ENCODE assay signal across 8 cellular contexts in genomic region chr12:110117210-110117609, GRCh38. TPM values are rescaled to one million over a fixed set of nuclear protein-coding genes. Genes with fewer than 3 reads are reported as not detected.
A peak's percentile ranks its signal among the peaks of the same experiment; 100 is the strongest.
DNase-seq lines count a peak whose midpoint lies in the region; TF ChIP-seq lines count a peak whose summit lies in the region.
"Not testable (repeated sequence)": the region's sequence is repeated elsewhere in the genome, so short reads cannot be mapped to it uniquely, and the experiment has no call there.

No MANE protein-coding gene starts in this region.

- not testable (repeated sequence) for H3K9ac ChIP-seq in H9 (ENCODE audit: extremely low read depth, insufficient read length, low read length); SK-N-SH; neural progenitor cell

- not testable (repeated sequence) for TF ChIP-seq POLR2A in testis (IDR thresholded peaks at IDR 0.05)

- H3K56ac ChIP-seq in H9 (ENCODE audit: insufficient read length, low read depth, low read length) = not testable (repeated sequence)

- not testable (repeated sequence) for H3T11ph ChIP-seq in H9 (ENCODE audit: low read length)

- TF ChIP-seq EP300 in SK-N-SH (IDR thresholded peaks at IDR 0.05; ENCODE audit: borderline replicate concordance in 1 of 2, low read depth in 1 of 2, low read length in 1 of 2) = not testable (repeated sequence)

- not testable (repeated sequence) for H3K36me3 ChIP-seq in A673 (ENCODE audit: insufficient read depth, low read length, poor library complexity, severe bottlenecking); SK-N-SH (replicated peaks in 1 of 2; ENCODE audit: control insufficient read depth in 1 of 2, insufficient read depth in 2 of 2, low read length in 1 of 2); neural progenitor cell; testis (ENCODE audit: low read depth, missing control alignments)

- H2BK120ac ChIP-seq in H9 (ENCODE audit: low read depth, low read length, poor library complexity, severe bottlenecking) = not testable (repeated sequence)

- not testable (repeated sequence) for H3K27ac Mint-ChIP-seq in H9, neural progenitor cell

- WGBS in H9 (ENCODE audit: extremely low coverage, insufficient read length, low lambda C conversion rate) = no CpG with 5 or more reads among the region's 8 CpGs
- 67% methylated on average over 8 of the region's 8 CpGs for WGBS in SK-N-SH (ENCODE audit: low lambda C conversion rate)
- 79% methylated on average over 8 of the region's 8 CpGs for WGBS in testis, 2 donors

- not testable (repeated sequence) for H2BK5ac ChIP-seq in H9 (ENCODE audit: insufficient read length, low read length)

- H3K27me3 ChIP-seq in A673 (replicated peaks; ENCODE audit: insufficient read depth, low read depth, low read length, poor library complexity); H9 (ENCODE audit: insufficient read depth, low read length); SK-N-SH (ENCODE audit: insufficient read depth); neural progenitor cell; testis: not testable (repeated sequence)

- H3K4me1 ChIP-seq in A673 (ENCODE audit: insufficient read depth, low read length, poor library complexity, severe bottlenecking); H9 (ENCODE audit: insufficient read depth, low read length); SK-N-SH (ENCODE audit: control insufficient read depth in 1 of 2, insufficient read depth in 2 of 2, low read depth in 1 of 2, low read length in 1 of 2); neural progenitor cell: not testable (repeated sequence)
- peaks cover 17% of the 10 kb centered on the region for H3K4me1 ChIP-seq in testis

- H3K4me3 ChIP-seq in A673 (ENCODE audit: low read depth, low read length, poor library complexity, severe bottlenecking); SK-N-SH (ENCODE audit: low read depth in 2 of 2, low read length in 1 of 2); astrocyte of the cerebellum (ENCODE audit: low read depth, low read length); coronary artery; fibroblast of mammary gland (ENCODE audit: control insufficient read depth, low read depth, low read length); neural progenitor cell; testis: not testable (repeated sequence)

- BruUV-seq in A673 (replicated peaks; lab: Mats Ljungman, UMichigan) = not testable (repeated sequence)

- CTCF ChIA-PET in A673 (lab: Charles Lee) (interaction anchor here (0.7 kb wide), 1 partner anchor 107 kb away, joined by 5 read pairs; no protein-coding TSS in a partner anchor), SK-N-SH (lab: Yijun Ruan, JAX) (interaction anchor here (1.2 to 1.7 kb wide), 2 partner anchors 13 to 314 kb away, joined by 5 to 6 read pairs; no protein-coding TSS in a partner anchor)

- H4K91ac ChIP-seq in H9 (ENCODE audit: insufficient read length, low read depth, low read length) = not testable (repeated sequence)

- intact Hi-C loops in A673 (cut with micrococcal nuclease; ENCODE audit: unreplicated experiment); testis (cut with DNase I; ENCODE audit: low total_unique reads): not testable (repeated sequence)

- H3K9me3 ChIP-seq in A673 (ENCODE audit: low read depth, low read length, poor library complexity, severe bottlenecking); H9 (ENCODE audit: control insufficient read depth, low read depth, low read length); SK-N-SH; neural progenitor cell (ENCODE audit: low read depth); testis: not testable (repeated sequence)

- H2BK15ac ChIP-seq in H9 (ENCODE audit: low read depth, low read length) = not testable (repeated sequence)

- H2AK5ac ChIP-seq in H9 (ENCODE audit: insufficient read length, low read length) = not testable (repeated sequence)

- not testable (repeated sequence) for H3F3A ChIP-seq in SK-N-SH (replicated peaks; ENCODE audit: insufficient read depth); neural progenitor cell (ENCODE audit: low read depth)

- not testable (repeated sequence) for H4K5ac ChIP-seq in H9 (ENCODE audit: insufficient read length, low read depth, low read length)

- not testable (repeated sequence) for H2BK20ac ChIP-seq in H9 (ENCODE audit: low read depth, low read length, poor library complexity, severe bottlenecking)

- H3K9me3 Mint-ChIP-seq in H9, neural progenitor cell: not testable (repeated sequence)

- not testable (repeated sequence) for H3K4ac ChIP-seq in H9 (ENCODE audit: low read depth, low read length)

- in situ Hi-C loops in astrocyte of the cerebellum (cut with HindIII; ENCODE audit: low sequenced_read_pairs) = not testable (repeated sequence)

- not testable (repeated sequence) for H2AFZ ChIP-seq in H9 (ENCODE audit: low read length); SK-N-SH (ENCODE audit: low read depth); neural progenitor cell (replicated peaks)

- not testable (repeated sequence) for H3K4me3 Mint-ChIP-seq in H9, neural progenitor cell

- TF ChIP-seq CTCF in A673 (conservative IDR thresholded peaks at IDR 0.05; ENCODE audit: low read depth, low read length) (peak; percentile 42; the same call in 1 of the 2 replicates), H9 (conservative IDR thresholded peaks at IDR 0.05) (peak; percentile 56), SK-N-SH (IDR thresholded peaks at IDR 0.05) (peak; percentile 36; the same call in 1 of the 2 replicates), astrocyte of the cerebellum (IDR thresholded peaks at IDR 0.05; ENCODE audit: low read depth, low read length, missing control alignments) (peak; percentile 20), fibroblast of mammary gland (conservative IDR thresholded peaks at IDR 0.05; ENCODE audit: control insufficient read depth, insufficient read depth, low read depth, low read length) (peak; percentile 25), neural progenitor cell (IDR thresholded peaks at IDR 0.05) (peak; percentile 25)
- TF ChIP-seq CTCF in coronary artery (IDR thresholded peaks at IDR 0.05); testis (IDR thresholded peaks at IDR 0.05): not testable (repeated sequence)

- not testable (repeated sequence) for H3K18ac ChIP-seq in H9 (ENCODE audit: insufficient read length, low read depth, low read length)

- not testable (repeated sequence) for TF ChIP-seq RAD21 in SK-N-SH (IDR thresholded peaks at IDR 0.05; ENCODE audit: low read length)

- H3K23ac ChIP-seq in H9 (ENCODE audit: insufficient read length, low read depth, low read length) = not testable (repeated sequence)

- H2BK12ac ChIP-seq in H9 (ENCODE audit: insufficient read length, low read depth, low read length) = not testable (repeated sequence)

- H4K8ac ChIP-seq in H9 (replicated peaks; ENCODE audit: insufficient read length, low read depth, low read length) = not testable (repeated sequence)

- H3K14ac ChIP-seq in H9 (ENCODE audit: insufficient read depth, low read length) = not testable (repeated sequence)

- not testable (repeated sequence) for H3K79me2 ChIP-seq in H9 (ENCODE audit: insufficient read depth, low read length); SK-N-SH (ENCODE audit: insufficient read depth); neural progenitor cell (ENCODE audit: low read depth)

- H3K36me3 Mint-ChIP-seq in H9 (ENCODE audit: insufficient read depth in 1 of 3, low read depth in 3 of 3); neural progenitor cell: not testable (repeated sequence)

- H3K27me3 Mint-ChIP-seq in H9 (ENCODE audit: low read depth) = not testable (repeated sequence)
- peaks cover 13% of the 10 kb centered on the region for H3K27me3 Mint-ChIP-seq in neural progenitor cell (ENCODE audit: insufficient read depth, low read depth)

- H3K4me1 Mint-ChIP-seq in H9, neural progenitor cell: not testable (repeated sequence)

- H3K4me2 ChIP-seq in H9 (ENCODE audit: insufficient read depth, insufficient read length, low read length); SK-N-SH; neural progenitor cell: not testable (repeated sequence)

- H3K27ac ChIP-seq in A673 (ENCODE audit: low read depth, low read length, poor library complexity, severe bottlenecking); H9 (ENCODE audit: insufficient read length, low read depth, low read length); SK-N-SH (ENCODE audit: low read depth in 2 of 2, low read length in 1 of 2); neural progenitor cell: not testable (repeated sequence)
- H3K27ac ChIP-seq in coronary artery (peak overlapping the region; percentile 90 to 94), testis (peak overlapping the region; percentile 69 to 74)

- not testable (repeated sequence) for H3K23me2 ChIP-seq in H9 (ENCODE audit: insufficient read length, low read depth, low read length, poor library complexity, severe bottlenecking)

- not testable (repeated sequence) for DNase-seq in A673 (ENCODE audit: low spot score); H9; SK-N-SH; astrocyte of the cerebellum (ENCODE audit: low read depth); coronary artery (ENCODE audit: low spot score); fibroblast of mammary gland (ENCODE audit: low read depth); neural progenitor cell (ENCODE audit: low spot score); testis

- H4K20me1 ChIP-seq in H9 (ENCODE audit: control insufficient read depth, insufficient read depth, insufficient read length); SK-N-SH (ENCODE audit: insufficient read depth); neural progenitor cell (ENCODE audit: low read depth): not testable (repeated sequence)

- POLR2A ChIA-PET in A673 (lab: Charles Lee; ENCODE audit: low non-redundant PET); SK-N-SH (lab: Yijun Ruan, JAX): not testable (repeated sequence)

- H3K9me2 ChIP-seq in SK-N-SH = not testable (repeated sequence)

- not testable (repeated sequence) for H3K79me1 ChIP-seq in H9 (ENCODE audit: insufficient read depth, low read depth, low read length, poor library complexity, severe bottlenecking)

RNA-seq across cellular contexts. Expression of gene IFT81, which starts 6.9 kb away (rescaled TPM):
- total RNA-seq in A673 (2021) = 32.9 and 37.3 TPM in 2 replicates
- 9.3 and 9.7 TPM in 2 replicates for total RNA-seq in H9 (2021)
- polyA plus RNA-seq in SK-N-SH (2012; rRNA removed) = 7.9 and 10.8 TPM in 2 replicates
- 11.1 and 17.1 TPM in 2 replicates for polyA plus RNA-seq in SK-N-SH (2012; cell fraction: cytosol; rRNA removed)
- 9.5 and 18.2 TPM in 2 replicates for polyA plus RNA-seq in SK-N-SH (2012; cell fraction: nucleus; rRNA removed)
- total RNA-seq in neural progenitor cell (ENCODE audit: low replicate concordance) = 52.7 and 73.8 TPM in 2 replicates
- total RNA-seq in testis = 10 to 100 TPM; 26.7 to 43.4 TPM
- 20.1 TPM for polyA plus RNA-seq in testis (ENCODE audit: insufficient read depth, low read depth, low replicate concordance)
